In the genomic region with DNA sequence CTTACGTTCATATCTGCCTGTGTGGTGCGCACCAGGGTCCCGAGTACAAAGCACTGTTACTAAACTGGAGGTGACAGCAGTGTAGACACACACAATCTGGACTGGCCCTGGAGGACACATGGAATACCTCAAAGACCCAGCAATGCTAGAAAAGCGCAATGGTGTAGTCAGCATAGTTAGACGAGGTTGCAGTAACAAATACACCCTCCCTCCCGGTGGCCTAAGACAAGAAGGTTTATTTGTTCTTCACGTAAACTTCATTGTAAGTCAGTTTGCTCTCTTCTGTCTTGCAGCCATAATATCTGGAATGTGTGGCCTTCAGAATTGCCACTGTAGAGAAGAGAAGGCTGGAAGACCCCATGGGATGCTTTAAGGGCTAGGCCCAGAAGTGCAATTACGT, we compare ENCODE assay signal across 14 cellular contexts. TPM values are rescaled to one million over a fixed set of nuclear protein-coding genes. Genes with fewer than 3 reads are reported as not detected.
DNase-seq lines count a peak whose midpoint lies in the region; ATAC-seq and TF ChIP-seq lines count a peak whose summit lies in the region.
"Had no signal": no experiment of that assay in that cellular context is flagged by ENCODE, and none has a peak within 500 bp of the region (broad histone marks: within the 10 kb centered on the region; RNA-seq: fewer than 3 reads in every experiment).

No MANE protein-coding gene starts in this region.

- no peak overlapping the region for H3K9ac ChIP-seq in stomach smooth muscle (ENCODE audit: low read length in 2 of 2)
- H3K9ac ChIP-seq: BLaER1 treated with 17β-estradiol and CSF1 and Interleukin-3, amounts not matched to agents 10 nM and 100 nM had no signal

- BruUV-seq in MCF 10A (replicated peaks; lab: Mats Ljungman, UMichigan): no TSS peak

- no peaks in the 10 kb centered on the region for H3K4me1 ChIP-seq in breast epithelium
- H3K4me1 ChIP-seq in lower lobe of right lung: peaks cover 16% of the 10 kb centered on the region
- H3K4me1 ChIP-seq in stomach smooth muscle (ENCODE audit: control insufficient read depth, insufficient read depth, low read length): peaks cover 4% of the 10 kb centered on the region

- no peaks in the 10 kb centered on the region for H3K36me3 Mint-ChIP-seq in MCF 10A (ENCODE audit: insufficient read depth, unreplicated experiment)
- H3K36me3 Mint-ChIP-seq: CD4-positive, CD25-positive, alpha-beta regulatory T cell had no signal

- TF ChIP-seq POLR2A in breast epithelium (IDR thresholded peaks at IDR 0.05): no peak

- H3K9me3 ChIP-seq in breast epithelium (no peaks in the 10 kb centered on the region), lower lobe of right lung (no peaks in the 10 kb centered on the region), stomach smooth muscle (ENCODE audit: control insufficient read depth in 2 of 2, low read length in 2 of 2) (no peaks in the 10 kb centered on the region)
- H3K9me3 ChIP-seq: BLaER1 treated with 17β-estradiol and CSF1 and Interleukin-3, amounts not matched to agents 10 nM and 100 nM had no signal

- DNase-seq in MCF 10A (ENCODE audit: unreplicated experiment) (no peak), breast epithelium (ENCODE audit: low spot score in 2 of 2) (no peak), lower lobe of right lung (no peak), NAMALWA (ENCODE audit: low spot score) (no peak)
- DNase-seq in stimulated activated CD8-positive, alpha-beta memory T cell treated with anti-CD3 and anti-CD28 coated beads, Interleukin-4, amount 100 ng/mL, for 48 hours: no peak
- DNase-seq: 8988T; CD4-positive, CD25-positive, alpha-beta regulatory T cell; DMS53; GF-D8; GOT3; H9 had no signal

- TF ChIP-seq CTCF in MCF 10A (IDR thresholded peaks at IDR 0.05; ENCODE audit: unreplicated experiment) (no peak), breast epithelium (IDR thresholded peaks at IDR 0.05) (no peak), lower lobe of right lung (IDR thresholded peaks at IDR 0.05) (no peak)

- H3K27me3 Mint-ChIP-seq in MCF 10A (ENCODE audit: insufficient read depth, unreplicated experiment): no peaks in the 10 kb centered on the region

- H3K4me1 Mint-ChIP-seq in MCF 10A (ENCODE audit: insufficient read depth, unreplicated experiment): peaks cover 32% of the 10 kb centered on the region

- intact Hi-C loops in MCF 10A (cut with micrococcal nuclease) (no loop called here), breast epithelium (cut with DNase I; ENCODE audit: low total_unique reads) (no loop called here), lower lobe of right lung (cut with DNase I) (no loop called here)

- no peak for ATAC-seq in lower lobe of right lung
- ATAC-seq in HG03354 (IDR thresholded peaks at IDR 0.05; ENCODE audit: poor library complexity, severe bottlenecking, unreplicated experiment): no peak

- H3K4me3 ChIP-seq in breast epithelium: no peak overlapping the region
- H3K4me3 ChIP-seq in lower lobe of right lung: no peak overlapping the region
- H3K4me3 ChIP-seq in stomach smooth muscle (ENCODE audit: low read length in 2 of 2): no peak overlapping the region
- H3K4me3 ChIP-seq: BLaER1 treated with 17β-estradiol and CSF1 and Interleukin-3, amounts not matched to agents 10 nM and 100 nM had no signal

- POLR2A ChIA-PET in MCF 10A (lab: Yijun Ruan, JAX): interaction anchor here (0.9 to 1.5 kb wide), 3 partner anchors 9 to 44 kb away, joined by 3 to 12 read pairs (median 4); a partner anchor contains a TSS

- H3K27me3 ChIP-seq in breast epithelium (no peaks in the 10 kb centered on the region), lower lobe of right lung (ENCODE audit: low read depth) (no peaks in the 10 kb centered on the region), stomach smooth muscle (ENCODE audit: control insufficient read depth in 1 of 2, insufficient read depth in 2 of 2, low read length in 2 of 2) (no peaks in the 10 kb centered on the region)
- H3K27me3 ChIP-seq: BLaER1 treated with 17β-estradiol and CSF1 and Interleukin-3, amounts not matched to agents 10 nM and 100 nM had no signal

- H3K36me3 ChIP-seq in breast epithelium (no peaks in the 10 kb centered on the region), lower lobe of right lung (no peaks in the 10 kb centered on the region), stomach smooth muscle (ENCODE audit: control insufficient read depth in 2 of 2, insufficient read depth in 2 of 2, low read length in 2 of 2) (no peaks in the 10 kb centered on the region)
- H3K36me3 ChIP-seq: BLaER1 treated with 17β-estradiol and CSF1 and Interleukin-3, amounts not matched to agents 10 nM and 100 nM had no signal

- CTCF ChIA-PET in MCF 10A (lab: Yijun Ruan, JAX): interaction anchor here (0.5 to 5.0 kb wide), 4 partner anchors 11 to 287 kb away, joined by 4 to 39 read pairs (median 4); no protein-coding TSS in a partner anchor

- H3K27ac Mint-ChIP-seq in MCF 10A (ENCODE audit: low read depth, unreplicated experiment): peak overlapping the region; percentile 87
- H3K27ac Mint-ChIP-seq: CD4-positive, CD25-positive, alpha-beta regulatory T cell; H9 had no signal

- no peak overlapping the region for H3K27ac ChIP-seq in breast epithelium
- peak overlapping the region; percentile 46 for H3K27ac ChIP-seq in lower lobe of right lung
- peak overlapping the region; percentile 56 for H3K27ac ChIP-seq in stomach smooth muscle (ENCODE audit: low read length)
- H3K27ac ChIP-seq: BLaER1 treated with 17β-estradiol and CSF1 and Interleukin-3, amounts not matched to agents 10 nM and 100 nM had no signal

- H3K9me3 Mint-ChIP-seq in MCF 10A (ENCODE audit: unreplicated experiment): no peaks in the 10 kb centered on the region
- H3K9me3 Mint-ChIP-seq: H9 had no signal

- H3K4me3 Mint-ChIP-seq in MCF 10A (ENCODE audit: unreplicated experiment): no peak overlapping the region
- H3K4me3 Mint-ChIP-seq: CD4-positive, CD25-positive, alpha-beta regulatory T cell; H9 had no signal

RNA-seq across cellular contexts. Expression of a gene that starts 9.6 kb away (rescaled TPM):
- total RNA-seq in MCF 10A (2022) (31.2 and 36.9 TPM in 2 replicates), breast epithelium (10 to 100 TPM; 18.6 to 49.6 (median 35.4) TPM), lower lobe of right lung (28.3 TPM)

RNA-seq across cellular contexts. Expression of a gene that starts 28.3 kb away (rescaled TPM):
- total RNA-seq in MCF 10A (2022): not detected in 2 replicates
- under 1 TPM in 2 of 3 donors, not detected in 1; 0.15 to 0.16 TPM for total RNA-seq in breast epithelium
- total RNA-seq in lower lobe of right lung: 5.3 TPM
- total RNA-seq: CD4-positive, CD25-positive, alpha-beta regulatory T cell had no signal

Comparison
In these comparisons a context has a peak if more than half of its experiments do, and no peak if none do; other contexts are left out.
1. H3K27ac ChIP-seq: peak in lower lobe of right lung (single experiment) and stomach smooth muscle (single experiment); none in breast epithelium (0 of 2).